8 cellular contexts compared by ENCODE assay signal in the genomic region with DNA sequence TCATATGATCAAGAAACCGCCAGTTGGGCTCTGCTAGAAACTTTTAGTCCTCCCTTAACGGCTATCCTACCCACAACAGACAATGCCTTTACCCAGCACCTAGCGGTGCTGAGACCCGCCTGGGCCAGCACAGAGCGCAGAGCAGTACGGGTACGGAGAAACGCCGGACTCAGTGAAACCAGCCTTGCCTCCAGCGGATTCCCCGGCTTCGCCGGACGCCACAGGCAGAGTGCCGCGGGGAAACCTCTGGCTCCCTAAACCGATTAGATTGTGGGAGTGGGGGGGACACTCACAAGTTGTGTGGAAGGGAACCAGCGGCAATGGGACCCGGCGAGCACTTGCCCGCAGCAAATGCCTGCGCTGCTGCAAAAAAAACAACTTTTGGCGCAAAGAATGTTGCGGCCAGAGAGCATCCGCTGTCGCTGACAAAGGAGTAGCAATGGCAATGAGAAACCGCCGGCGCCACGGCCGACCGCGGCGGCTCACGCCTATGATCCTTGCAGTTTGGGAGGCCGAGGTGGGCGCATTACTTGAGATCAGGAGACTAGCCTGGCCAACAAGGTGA.
DNase-seq lines count a peak whose midpoint lies in the region; ATAC-seq and TF ChIP-seq lines count a peak whose summit lies in the region.

No MANE protein-coding gene starts in this region.

- no peak for TF ChIP-seq CTCF in RWPE2 (IDR thresholded peaks at IDR 0.05; ENCODE audit: poor library complexity, severe bottlenecking)
- no peak for TF ChIP-seq CTCF in right lobe of liver (IDR thresholded peaks at IDR 0.05)

- POLR2A ChIA-PET in activated naive CD8-positive, alpha-beta T cell treated with anti-CD3 and anti-CD28 coated beads, Interleukin-2, amount 10 ng/mL, durations not matched to agents 7 days and 5 days (lab: Charles Lee), result interaction anchor here (0.9 to 9.0 kb wide), 13 partner anchors 13 to 534 kb away, joined by 3 to 303 read pairs (median 28); a partner anchor contains a TSS

- peaks cover 32% of the 10 kb centered on the region for H3K9me3 ChIP-seq in RWPE2 (ENCODE audit: severe bottlenecking)
- no peaks in the 10 kb centered on the region for H3K9me3 ChIP-seq in right lobe of liver

- H3K27me3 ChIP-seq in RWPE2 (ENCODE audit: insufficient read depth, poor library complexity, severe bottlenecking) (no peaks in the 10 kb centered on the region), right lobe of liver (peaks cover 4 to 43% of the 10 kb centered on the region in 2 donors)

- intact Hi-C loops in right lobe of liver (cut with DNase I), result loop anchor here in 1 of 2 donors (5.0 kb wide), 1 partner anchor 65 kb away; no protein-coding TSS in a partner anchor

- TF ChIP-seq POLR2A in right lobe of liver (IDR thresholded peaks at IDR 0.05), result no peak

- 5% methylated on average over 28 of the region's 37 CpGs for WGBS in right lobe of liver (ENCODE audit: insufficient coverage, low coverage, low lambda C conversion rate, missing lambda C conversion rate)

- H3K36me3 ChIP-seq in RWPE2 (ENCODE audit: low read depth) (no peaks in the 10 kb centered on the region), right lobe of liver (no peaks in the 10 kb centered on the region)

- H3K4me3 Mint-ChIP-seq in activated naive CD8-positive, alpha-beta T cell treated with anti-CD3 and anti-CD28 coated beads, Interleukin-2, amount 10 ng/mL, durations not matched to agents 7 days and 5 days, result peak overlapping the region; percentile 96

- H3K27me3 Mint-ChIP-seq in activated naive CD8-positive, alpha-beta T cell treated with anti-CD3 and anti-CD28 coated beads, Interleukin-2, amount 10 ng/mL, durations not matched to agents 7 days and 5 days, result no peaks in the 10 kb centered on the region

- H3K9me3 Mint-ChIP-seq in activated naive CD8-positive, alpha-beta T cell treated with anti-CD3 and anti-CD28 coated beads, Interleukin-2, amount 10 ng/mL, durations not matched to agents 7 days and 5 days, result peaks cover 1% of the 10 kb centered on the region

- no peak overlapping the region for H3K4me3 ChIP-seq in RWPE2 (ENCODE audit: severe bottlenecking)
- peak overlapping the region; percentile 18 to 43 (median 28) for H3K4me3 ChIP-seq in right lobe of liver

- H3K27ac ChIP-seq in RWPE2 (ENCODE audit: poor library complexity, severe bottlenecking) (peak overlapping the region; percentile 98), right lobe of liver (peak overlapping the region; percentile 57 to 80 (median 76))

- peak overlapping the region; percentile 100 for H3K27ac Mint-ChIP-seq in activated naive CD8-positive, alpha-beta T cell treated with anti-CD3 and anti-CD28 coated beads, Interleukin-2, amount 10 ng/mL, durations not matched to agents 7 days and 5 days

- ATAC-seq in GM18519 (IDR thresholded peaks at IDR 0.05; ENCODE audit: low FRiP score, unreplicated experiment) (peak; percentile 12), HG02798 (IDR thresholded peaks at IDR 0.05; ENCODE audit: poor library complexity, unreplicated experiment) (peak; percentile 19), RWPE2 (ENCODE audit: low read depth) (no peak), right lobe of liver (peak; percentile 22 to 43 (median 39))
- ATAC-seq in activated naive CD8-positive, alpha-beta T cell treated with anti-CD3 and anti-CD28 coated beads, Interleukin-2, amount 10 ng/mL, durations not matched to agents 7 days and 5 days (ENCODE audit: low read depth), result peak; percentile 34

- peaks cover 15% of the 10 kb centered on the region for H3K36me3 Mint-ChIP-seq in activated naive CD8-positive, alpha-beta T cell treated with anti-CD3 and anti-CD28 coated beads, Interleukin-2, amount 10 ng/mL, durations not matched to agents 7 days and 5 days

- DNase-seq in RWPE2 (ENCODE audit: low spot score), result no peak
- DNase-seq in activated naive CD8-positive, alpha-beta T cell treated with anti-CD3 and anti-CD28 coated beads, Interleukin-2, amount 10 ng/mL, durations not matched to agents 7 days and 5 days, result peak; percentile 79
- DNase-seq in right lobe of liver, result peak in 1 of 3 donors; percentile 62
- peak; percentile 16 to 47 for DNase-seq in stimulated activated CD8-positive, alpha-beta memory T cell treated with anti-CD3 and anti-CD28 coated beads, Interleukin-7, amount 100 ng/mL, for 4 hours (ENCODE audit: low read depth in 2 of 2)
- no peak for DNase-seq in pons (ENCODE audit: low spot score)
- no peak for DNase-seq in mesenteric fat pad (ENCODE audit: low spot score)

- H3K4me1 Mint-ChIP-seq in activated naive CD8-positive, alpha-beta T cell treated with anti-CD3 and anti-CD28 coated beads, Interleukin-2, amount 10 ng/mL, durations not matched to agents 7 days and 5 days, result peaks cover 20% of the 10 kb centered on the region

- H3K4me1 ChIP-seq in RWPE2 (ENCODE audit: insufficient read depth, poor library complexity, severe bottlenecking) (peaks cover 17% of the 10 kb centered on the region), right lobe of liver (peaks cover 0 to 5% (median 0%) of the 10 kb centered on the region in 4 donors)

Comparison
In these comparisons a context has a peak if more than half of its experiments do, and no peak if none do; other contexts are left out.
1. DNase-seq: peak in activated naive CD8-positive, alpha-beta T cell treated with anti-CD3 and anti-CD28 coated beads, Interleukin-2, amount 10 ng/mL, durations not matched to agents 7 days and 5 days (single experiment) and stimulated activated CD8-positive, alpha-beta memory T cell treated with anti-CD3 and anti-CD28 coated beads, Interleukin-7, amount 100 ng/mL, for 4 hours (2 of 2); none in RWPE2 (single experiment), pons (single experiment) and mesenteric fat pad (single experiment).